In genomic region chr19:33508009-33508408, GRCh38 we compare ENCODE assay signal across 22 cellular contexts. TPM values are rescaled to one million over a fixed set of nuclear protein-coding genes. Genes with fewer than 3 reads are reported as not detected.
DNase-seq lines count a peak whose midpoint lies in the region; ATAC-seq and TF ChIP-seq lines count a peak whose summit lies in the region.
"Had no signal": no experiment of that assay in that cellular context is flagged by ENCODE, and none has a peak within 500 bp of the region (broad histone marks: within the 10 kb centered on the region; RNA-seq: fewer than 3 reads in every experiment).

No MANE protein-coding gene starts in this region.

- DNase-seq in SK-N-SH, result no peak
- DNase-seq in PC-9, result no peak
- peak in 1 of 3 donors; percentile 73 for DNase-seq in right lobe of liver
- no peak for DNase-seq in stimulated activated naive CD8-positive, alpha-beta T cell treated with anti-CD3 and anti-CD28 coated beads, Interleukin-15, amount 100 ng/mL, for 72 hours
- DNase-seq in aorta, result no peak
- DNase-seq: Caco-2; CD4-positive, CD25-positive, alpha-beta regulatory T cell; CD8-positive, alpha-beta T cell; DMS153; DMS79; EL; GDM1; GM23248; H7; HCEC 1CT had no signal

- WGBS in SK-N-SH (ENCODE audit: low lambda C conversion rate), result 78% methylated on average over 7 of the region's 7 CpGs
- 36% methylated on average over 6 of the region's 7 CpGs for WGBS in right lobe of liver (ENCODE audit: insufficient coverage, low coverage, low lambda C conversion rate, missing lambda C conversion rate)
- WGBS in aorta, 2 donors, result 88 to 90% methylated on average over 7 of the region's 7 CpGs

- H3K4me1 ChIP-seq in SK-N-SH (ENCODE audit: control insufficient read depth in 1 of 2, insufficient read depth in 2 of 2, low read depth in 1 of 2, low read length in 1 of 2) (peaks cover 0 to 73% of the 10 kb centered on the region in 2 experiments; a peak in 2 of 4 replicates), PC-9 (replicated peaks; ENCODE audit: insufficient read depth) (peaks cover 55% of the 10 kb centered on the region), right lobe of liver (peaks cover 0 to 39% (median 6%) of the 10 kb centered on the region in 4 donors), aorta (ENCODE audit: control insufficient read depth in 1 of 2, insufficient read depth in 2 of 2, low read length in 2 of 2) (no peaks in the 10 kb centered on the region)
- H3K4me1 ChIP-seq: BLaER1, Caco-2 had no signal

- no peak overlapping the region for H3K4me3 Mint-ChIP-seq in stimulated activated naive CD8-positive, alpha-beta T cell treated with anti-CD3 and anti-CD28 coated beads, Interleukin-15, amount 100 ng/mL, for 72 hours
- H3K4me3 Mint-ChIP-seq: B cell; CD4-positive, CD25-positive, alpha-beta regulatory T cell; CD8-positive, alpha-beta T cell had no signal

- H3K9ac ChIP-seq in SK-N-SH, result no peak overlapping the region
- H3K9ac ChIP-seq: BLaER1, GM23248 had no signal

- no peaks in the 10 kb centered on the region for H3F3A ChIP-seq in SK-N-SH (replicated peaks; ENCODE audit: insufficient read depth)
- H3F3A ChIP-seq in PC-9 (ENCODE audit: insufficient read depth, low read depth), result peaks cover 32% of the 10 kb centered on the region

- TF ChIP-seq POLR2A in right lobe of liver (IDR thresholded peaks at IDR 0.05), result no peak

- H3K4me3 ChIP-seq in SK-N-SH (ENCODE audit: low read depth in 2 of 2, low read length in 1 of 2), result no peak overlapping the region
- H3K4me3 ChIP-seq in PC-9, result peak overlapping the region; percentile 52; the same call in 1 of the 2 replicates
- H3K4me3 ChIP-seq in right lobe of liver, result no peak overlapping the region
- H3K4me3 ChIP-seq in aorta (ENCODE audit: low read length in 2 of 2), result no peak overlapping the region
- H3K4me3 ChIP-seq: BLaER1, GM23248 had no signal

- H3K9me3 ChIP-seq in SK-N-SH (no peaks in the 10 kb centered on the region), PC-9 (ENCODE audit: insufficient read depth, low read depth) (no peaks in the 10 kb centered on the region), right lobe of liver (no peaks in the 10 kb centered on the region), aorta (ENCODE audit: control insufficient read depth, low read length) (no peaks in the 10 kb centered on the region)
- H3K9me3 ChIP-seq: BLaER1, Caco-2 had no signal

- H3K27me3 ChIP-seq in SK-N-SH (ENCODE audit: insufficient read depth) (no peaks in the 10 kb centered on the region), PC-9 (ENCODE audit: insufficient read depth, low read depth) (no peaks in the 10 kb centered on the region), right lobe of liver (no peaks in the 10 kb centered on the region), aorta (ENCODE audit: control insufficient read depth in 1 of 2, insufficient read depth in 2 of 2, low read length in 1 of 2) (no peaks in the 10 kb centered on the region)
- H3K27me3 ChIP-seq: BLaER1 had no signal

- no TSS peak for BruUV-seq in PC-9 (replicated peaks; lab: Mats Ljungman, UMichigan)

- no peaks in the 10 kb centered on the region for H3K27me3 Mint-ChIP-seq in stimulated activated naive CD8-positive, alpha-beta T cell treated with anti-CD3 and anti-CD28 coated beads, Interleukin-15, amount 100 ng/mL, for 72 hours
- H3K27me3 Mint-ChIP-seq: B cell; CD4-positive, CD25-positive, alpha-beta regulatory T cell had no signal

- H3K4me2 ChIP-seq in SK-N-SH, result no peak overlapping the region
- H3K4me2 ChIP-seq in PC-9, result peak overlapping the region; percentile 87
- H3K4me2 ChIP-seq: BLaER1 had no signal

- H4K20me1 ChIP-seq in SK-N-SH (ENCODE audit: insufficient read depth) (no peaks in the 10 kb centered on the region), PC-9 (ENCODE audit: insufficient read depth) (no peaks in the 10 kb centered on the region)

- H3K9me2 ChIP-seq in SK-N-SH, result no peaks in the 10 kb centered on the region
- no peaks in the 10 kb centered on the region for H3K9me2 ChIP-seq in PC-9 (ENCODE audit: insufficient read depth)

- H3K4me1 Mint-ChIP-seq in stimulated activated naive CD8-positive, alpha-beta T cell treated with anti-CD3 and anti-CD28 coated beads, Interleukin-15, amount 100 ng/mL, for 72 hours, result no peaks in the 10 kb centered on the region
- H3K4me1 Mint-ChIP-seq: B cell had no signal

- CTCF ChIA-PET in SK-N-SH (lab: Yijun Ruan, JAX), result interaction anchor here (0.7 to 5.0 kb wide), 11 partner anchors 14 to 588 kb away, joined by 3 to 27 read pairs (median 4); no protein-coding TSS in a partner anchor
- CTCF ChIA-PET in PC-9 (lab: Charles Lee), result no interaction called here

- H3K27ac Mint-ChIP-seq in stimulated activated naive CD8-positive, alpha-beta T cell treated with anti-CD3 and anti-CD28 coated beads, Interleukin-15, amount 100 ng/mL, for 72 hours, result peak overlapping the region in 1 of 2 donors; percentile 43
- H3K27ac Mint-ChIP-seq: B cell; CD4-positive, CD25-positive, alpha-beta regulatory T cell; CD8-positive, alpha-beta T cell had no signal

- peaks cover 0 to 9% of the 10 kb centered on the region in 2 donors for H3K9me3 Mint-ChIP-seq in stimulated activated naive CD8-positive, alpha-beta T cell treated with anti-CD3 and anti-CD28 coated beads, Interleukin-15, amount 100 ng/mL, for 72 hours
- H3K9me3 Mint-ChIP-seq: CD4-positive, CD25-positive, alpha-beta regulatory T cell; CD8-positive, alpha-beta T cell had no signal

- H3K27ac ChIP-seq in SK-N-SH (ENCODE audit: low read depth in 2 of 2, low read length in 1 of 2) (peak overlapping the region; percentile 28 to 97; a peak in 3 of 4 replicates), PC-9 (peak overlapping the region; percentile 78), right lobe of liver (peak overlapping the region in 2 of 3 donors; percentile 76 to 93), temporal lobe (ENCODE audit: low read depth, low read length) (peak overlapping the region; percentile 17), aorta (ENCODE audit: low read depth in 1 of 2, low read length in 2 of 2) (no peak overlapping the region)
- H3K27ac ChIP-seq: 22Rv1, BLaER1, C4-2B, GM23248 had no signal

- POLR2A ChIA-PET in SK-N-SH (lab: Yijun Ruan, JAX), result interaction anchor here (0.6 to 2.0 kb wide), 8 partner anchors 13 to 260 kb away, joined by 3 to 17 read pairs (median 4); partner anchors contain the start of gene PEPD
- POLR2A ChIA-PET in PC-9 (lab: Charles Lee; ENCODE audit: unreplicated experiment), result no interaction called here

- intact Hi-C loops in PC-9 (cut with micrococcal nuclease; ENCODE audit: unreplicated experiment) (no loop called here), right lobe of liver (cut with DNase I) (no loop called here), aorta (cut with DNase I) (no loop called here)

- TF ChIP-seq CTCF in SK-N-SH (IDR thresholded peaks at IDR 0.05) (no peak), PC-9 (conservative IDR thresholded peaks at IDR 0.05) (no peak), right lobe of liver (IDR thresholded peaks at IDR 0.05) (no peak)

- no peak for TF ChIP-seq RAD21 in SK-N-SH (IDR thresholded peaks at IDR 0.05; ENCODE audit: low read length)

- TF ChIP-seq EP300 in SK-N-SH (IDR thresholded peaks at IDR 0.05; ENCODE audit: borderline replicate concordance in 1 of 2, low read depth in 1 of 2, low read length in 1 of 2), result no peak

- no peak overlapping the region for H2AFZ ChIP-seq in SK-N-SH (ENCODE audit: low read depth)
- no peak overlapping the region for H2AFZ ChIP-seq in PC-9
- H2AFZ ChIP-seq: GM23248 had no signal

- peaks cover 0 to 4% of the 10 kb centered on the region in 2 experiments for H3K36me3 ChIP-seq in SK-N-SH (replicated peaks in 1 of 2; ENCODE audit: control insufficient read depth in 1 of 2, insufficient read depth in 2 of 2, low read length in 1 of 2)
- H3K36me3 ChIP-seq in PC-9 (ENCODE audit: low read depth), result no peaks in the 10 kb centered on the region
- H3K36me3 ChIP-seq in right lobe of liver, result peaks cover 0 to 18% (median 7%) of the 10 kb centered on the region in 4 donors
- peaks cover 0 to 3% of the 10 kb centered on the region in 2 donors for H3K36me3 ChIP-seq in aorta (ENCODE audit: control insufficient read depth in 1 of 2, insufficient read depth in 2 of 2, low read length in 1 of 2)

- ATAC-seq in SK-N-SH treated with all-trans-retinoic acid at 6 μM for 48 hours (no peak), right lobe of liver (peak; percentile 18 to 40 (median 25)), aorta (ENCODE audit: low FRiP score) (no peak), GM18867 (IDR thresholded peaks at IDR 0.05; ENCODE audit: unreplicated experiment) (no peak)
- ATAC-seq in stimulated activated naive CD8-positive, alpha-beta T cell treated with anti-CD3 and anti-CD28 coated beads, Interleukin-15, amount 100 ng/mL, for 72 hours, result no peak
- ATAC-seq: CD8-positive, alpha-beta T cell had no signal

- H3K79me2 ChIP-seq in SK-N-SH (ENCODE audit: insufficient read depth) (no peaks in the 10 kb centered on the region), PC-9 (ENCODE audit: low read depth) (peaks cover 12% of the 10 kb centered on the region)

TF ChIP-seq in SK-N-SH, 30 proteins besides CTCF, POLR2A, EP300 and RAD21 (continues in another document):
- TF ChIP-seq RFX5 (IDR thresholded peaks at IDR 0.05; ENCODE audit: low read length) (no peak), FOXJ3 (CRISPR knock-in tag; IDR thresholded peaks at IDR 0.05) (no peak), EZH2phosphoT487 (IDR thresholded peaks at IDR 0.05; ENCODE audit: borderline replicate concordance, low read depth) (no peak), POLR2AphosphoS5 (IDR thresholded peaks at IDR 0.05; ENCODE audit: low read depth, low read length) (no peak)

TF ChIP-seq in SK-N-SH treated with all-trans-retinoic acid at 6 μM for 48 hours, 23 proteins besides CTCF, POLR2A, EP300 and RAD21 (continues in another document):
- no peak for TF ChIP-seq TOX (CRISPR knock-in tag; IDR thresholded peaks at IDR 0.05; ENCODE audit: borderline replicate concordance)
- TF ChIP-seq TCF4 (CRISPR knock-in tag; IDR thresholded peaks at IDR 0.05; ENCODE audit: borderline replicate concordance), result no peak
- TF ChIP-seq ZNF8 (CRISPR knock-in tag; IDR thresholded peaks at IDR 0.05), result no peak
- no peak for TF ChIP-seq CSDC2 (CRISPR knock-in tag; IDR thresholded peaks at IDR 0.05)
- TF ChIP-seq ZNF70 (CRISPR knock-in tag; IDR thresholded peaks at IDR 0.05), result no peak
- no peak for TF ChIP-seq ZFP3 (CRISPR knock-in tag; IDR thresholded peaks at IDR 0.05)
- no peak for TF ChIP-seq ARNTL (CRISPR knock-in tag; IDR thresholded peaks at IDR 0.05; ENCODE audit: borderline replicate concordance, low read depth)

RNA-seq across cellular contexts. Expression of gene PEPD, which starts 13.6 kb away (rescaled TPM):
- polyA plus RNA-seq in SK-N-SH (2012; rRNA removed) (88.9 and 92.4 TPM in 2 replicates), aorta (100 to 1,000 TPM in 1 of 2 donors, 10 to 100 TPM in 1; 48.2 to 186 TPM)
- polyA plus RNA-seq in SK-N-SH (2012; cell fraction: cytosol; rRNA removed), result 61.5 and 77.6 TPM in 2 replicates
- polyA plus RNA-seq in SK-N-SH (2012; cell fraction: nucleus; rRNA removed), result 66.1 and 68.5 TPM in 2 replicates
- total RNA-seq in PC-9 (2021) (64.9 and 71.0 TPM in 2 replicates), right lobe of liver (100 to 1,000 TPM; 121 to 261 (median 167) TPM), temporal lobe (15.0 TPM), aorta (10 to 100 TPM; 54.3 to 56.6 TPM)

Comparison
In these comparisons a context has a peak if more than half of its experiments do, and no peak if none do; other contexts are left out.
1. H3K27ac ChIP-seq: peak in SK-N-SH (2 of 2), PC-9 (single experiment), right lobe of liver (2 of 3) and temporal lobe (single experiment); none in aorta (0 of 2).
2. ATAC-seq: peak in right lobe of liver (4 of 4); none in SK-N-SH treated with all-trans-retinoic acid at 6 μM for 48 hours (single experiment), stimulated activated naive CD8-positive, alpha-beta T cell treated with anti-CD3 and anti-CD28 coated beads, Interleukin-15, amount 100 ng/mL, for 72 hours (single experiment), aorta (single experiment) and GM18867 (single experiment).